ENCODE assay signal across 14 cellular contexts in the genomic region with DNA sequence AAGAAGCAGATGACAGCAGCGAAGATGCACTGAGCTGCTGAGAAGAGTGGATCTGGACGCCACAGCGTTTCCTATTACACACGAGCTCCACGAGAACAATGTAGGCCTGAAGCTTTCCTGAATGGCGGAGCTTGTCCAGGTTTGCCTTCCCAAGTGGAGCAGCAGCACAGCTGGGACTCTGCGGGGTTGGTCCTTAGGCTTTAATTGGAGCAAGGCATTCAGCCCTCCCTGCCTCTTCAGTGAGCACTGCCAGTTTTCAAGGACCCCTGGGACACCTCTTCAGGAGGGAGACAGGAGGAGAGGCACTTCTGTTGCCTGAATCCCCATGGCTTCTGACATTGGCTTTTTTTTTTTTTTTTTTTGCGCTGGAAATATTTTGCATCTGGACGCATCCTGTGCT.
DNase-seq lines count a peak whose midpoint lies in the region; ATAC-seq and TF ChIP-seq lines count a peak whose summit lies in the region.
"Had no signal": no experiment of that assay in that cellular context is flagged by ENCODE, and none has a peak within 500 bp of the region (broad histone marks: within the 10 kb centered on the region; RNA-seq: fewer than 3 reads in every experiment).

No MANE protein-coding gene starts in this region.

- peaks cover 33% of the 10 kb centered on the region for H3K4me1 Mint-ChIP-seq in glutamatergic neuron (ENCODE audit: low read depth, unreplicated experiment)
- H3K4me1 Mint-ChIP-seq: activated CD8-positive, alpha-beta memory T cell treated with anti-CD3 and anti-CD28 coated beads, Interleukin-2, amount 10 ng/mL, durations not matched to agents 7 days and 5 days; activated naive CD8-positive, alpha-beta T cell treated with anti-CD3 and anti-CD28 coated beads, Interleukin-2, amount 10 ng/mL, durations not matched to agents 7 days and 5 days; CD14-positive monocyte; stimulated activated naive CD8-positive, alpha-beta T cell treated with anti-CD3 and anti-CD28 coated beads, Interleukin-15, amount 100 ng/mL, for 72 hours had no signal

- in situ Hi-C loops in GM13977 (cut with MboI; ENCODE audit: low pct_unique_long_range_greater_than_20kb, low sequenced_read_pairs, unreplicated experiment), result no loop called here

- no peak for ATAC-seq in foreskin keratinocyte
- ATAC-seq: activated CD8-positive, alpha-beta memory T cell treated with anti-CD3 and anti-CD28 coated beads, Interleukin-2, amount 10 ng/mL, durations not matched to agents 7 days and 5 days; stimulated activated naive CD8-positive, alpha-beta T cell treated with anti-CD3 and anti-CD28 coated beads, Interleukin-15, amount 100 ng/mL, for 72 hours had no signal

- no peaks in the 10 kb centered on the region for H3K4me1 ChIP-seq in foreskin keratinocyte

- TF ChIP-seq CTCF in glutamatergic neuron (IDR thresholded peaks at IDR 0.05; ENCODE audit: partially characterized antibody, unreplicated experiment) (no peak), foreskin keratinocyte (conservative IDR thresholded peaks at IDR 0.05) (no peak), GM13977 (IDR thresholded peaks at IDR 0.05; ENCODE audit: extremely low read depth, insufficient read depth, missing control alignments) (no peak)

- H3K27me3 ChIP-seq in foreskin keratinocyte, result no peaks in the 10 kb centered on the region

- no peaks in the 10 kb centered on the region for H3K36me3 Mint-ChIP-seq in glutamatergic neuron (ENCODE audit: unreplicated experiment)
- H3K36me3 Mint-ChIP-seq: activated CD8-positive, alpha-beta memory T cell treated with anti-CD3 and anti-CD28 coated beads, Interleukin-2, amount 10 ng/mL, durations not matched to agents 7 days and 5 days; activated naive CD8-positive, alpha-beta T cell treated with anti-CD3 and anti-CD28 coated beads, Interleukin-2, amount 10 ng/mL, durations not matched to agents 7 days and 5 days had no signal

- peak; percentile 97 for DNase-seq in NCI-H1436 (lab: John Stamatoyannopoulos, UW)
- peak; percentile 88 for DNase-seq in NCI-H446 treated with DMSO at 0.1 percent for 48 hours (lab: John Stamatoyannopoulos, UW)
- DNase-seq in glutamatergic neuron, result peak; percentile 51
- DNase-seq in substantia nigra (lab: John Stamatoyannopoulos, UW), result no peak
- no peak for DNase-seq in foreskin keratinocyte
- no peak for DNase-seq in activated CD4-positive, CD25-positive, alpha-beta regulatory T cell (lab: John Stamatoyannopoulos, UW)
- no peak for DNase-seq in GM13977 (ENCODE audit: low spot score)
- DNase-seq: activated CD8-positive, alpha-beta memory T cell treated with anti-CD3 and anti-CD28 coated beads, Interleukin-2, amount 10 ng/mL, durations not matched to agents 7 days and 5 days; activated naive CD8-positive, alpha-beta T cell treated with anti-CD3 and anti-CD28 coated beads, Interleukin-2, amount 10 ng/mL, durations not matched to agents 7 days and 5 days; cortex of kidney; NCI-H526; SHP77; stimulated activated naive CD8-positive, alpha-beta T cell treated with anti-CD3 and anti-CD28 coated beads, Interleukin-15, amount 100 ng/mL, for 72 hours had no signal

- H3K27ac Mint-ChIP-seq in glutamatergic neuron (ENCODE audit: unreplicated experiment), result peak overlapping the region; percentile 89
- H3K27ac Mint-ChIP-seq: activated CD8-positive, alpha-beta memory T cell treated with anti-CD3 and anti-CD28 coated beads, Interleukin-2, amount 10 ng/mL, durations not matched to agents 7 days and 5 days; activated naive CD8-positive, alpha-beta T cell treated with anti-CD3 and anti-CD28 coated beads, Interleukin-2, amount 10 ng/mL, durations not matched to agents 7 days and 5 days had no signal

- peak overlapping the region; percentile 36 for H3K4me3 Mint-ChIP-seq in glutamatergic neuron (ENCODE audit: unreplicated experiment)
- H3K4me3 Mint-ChIP-seq: activated CD8-positive, alpha-beta memory T cell treated with anti-CD3 and anti-CD28 coated beads, Interleukin-2, amount 10 ng/mL, durations not matched to agents 7 days and 5 days; activated naive CD8-positive, alpha-beta T cell treated with anti-CD3 and anti-CD28 coated beads, Interleukin-2, amount 10 ng/mL, durations not matched to agents 7 days and 5 days; CD14-positive monocyte; stimulated activated naive CD8-positive, alpha-beta T cell treated with anti-CD3 and anti-CD28 coated beads, Interleukin-15, amount 100 ng/mL, for 72 hours had no signal

- no peaks in the 10 kb centered on the region for H3K27me3 Mint-ChIP-seq in glutamatergic neuron (ENCODE audit: unreplicated experiment)
- H3K27me3 Mint-ChIP-seq: activated CD8-positive, alpha-beta memory T cell treated with anti-CD3 and anti-CD28 coated beads, Interleukin-2, amount 10 ng/mL, durations not matched to agents 7 days and 5 days; activated naive CD8-positive, alpha-beta T cell treated with anti-CD3 and anti-CD28 coated beads, Interleukin-2, amount 10 ng/mL, durations not matched to agents 7 days and 5 days; stimulated activated naive CD8-positive, alpha-beta T cell treated with anti-CD3 and anti-CD28 coated beads, Interleukin-15, amount 100 ng/mL, for 72 hours had no signal

- peaks cover 4% of the 10 kb centered on the region for H3K9me3 Mint-ChIP-seq in glutamatergic neuron (ENCODE audit: unreplicated experiment)

- H3K27ac ChIP-seq in substantia nigra (ENCODE audit: low read depth, low read length, poor library complexity, severe bottlenecking), result peak overlapping the region; percentile 15
- no peak overlapping the region for H3K27ac ChIP-seq in foreskin keratinocyte

Comparison
In these comparisons a context has a peak if more than half of its experiments do, and no peak if none do; other contexts are left out.
1. DNase-seq: peak in NCI-H1436 (single experiment), NCI-H446 treated with DMSO at 0.1 percent for 48 hours (single experiment) and glutamatergic neuron (single experiment); none in substantia nigra (0 of 49), foreskin keratinocyte (0 of 2), activated CD4-positive, CD25-positive, alpha-beta regulatory T cell (0 of 4) and GM13977 (single experiment).